19 cellular contexts compared by ENCODE assay signal in the genomic region with DNA sequence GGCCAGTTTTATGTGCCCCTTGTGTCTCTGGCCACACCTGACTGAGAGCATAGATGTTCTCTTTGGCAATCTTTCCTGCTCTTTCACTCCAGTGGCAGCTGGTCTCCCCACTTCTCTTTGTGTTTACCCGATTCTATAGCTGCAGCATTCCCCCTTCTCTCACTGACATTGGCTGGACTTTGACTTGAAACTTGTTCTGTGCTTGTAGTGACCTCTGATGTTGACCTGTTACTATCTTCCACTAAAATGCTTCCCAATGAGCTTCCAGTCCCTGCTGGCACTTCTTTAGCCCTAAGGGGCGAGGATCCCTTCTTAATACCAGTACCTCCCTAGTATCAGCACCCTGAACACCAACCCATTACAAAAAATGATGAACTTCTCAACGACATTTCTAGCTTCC.
"Had no signal": no experiment of that assay in that cellular context is flagged by ENCODE, and none has a peak within 500 bp of the region (broad histone marks: within the 10 kb centered on the region; RNA-seq: fewer than 3 reads in every experiment).

No MANE protein-coding gene starts in this region.

- H3K27me3 ChIP-seq: breast epithelium, neural progenitor cell, ovary, tibial nerve had no signal

- H3K4me1 ChIP-seq: breast epithelium, neural progenitor cell had no signal

- H3K4me3 Mint-ChIP-seq: activated naive CD8-positive, alpha-beta T cell treated with anti-CD3 and anti-CD28 coated beads, Interleukin-2, amount 50 U/mL, for 24 hours; activated T-helper 17 cell treated with anti-CD3 and anti-CD28 coated beads, Interleukin-2, amount 50 U/mL, for 72 hours; neural progenitor cell had no signal

- H3K9me3 ChIP-seq: breast epithelium, ovary, tibial nerve had no signal

- H3K36me3 ChIP-seq: breast epithelium, neural progenitor cell, ovary, tibial nerve had no signal

- H3K4me1 Mint-ChIP-seq: activated naive CD8-positive, alpha-beta T cell treated with anti-CD3 and anti-CD28 coated beads, Interleukin-2, amount 50 U/mL, for 24 hours; activated T-helper 17 cell treated with anti-CD3 and anti-CD28 coated beads, Interleukin-2, amount 50 U/mL, for 72 hours had no signal

- H3K36me3 Mint-ChIP-seq: neural progenitor cell had no signal

- DNase-seq: activated CD4-positive, alpha-beta T cell treated with anti-CD3 and anti-CD28 coated beads, Interleukin-2, amount 50 U/mL, for 48 hours; activated CD4-positive, CD25-positive, alpha-beta regulatory T cell treated with anti-CD3 and anti-CD28 coated beads, Interleukin-2, amount 50 U/mL, for 72 hours; activated naive CD4-positive, alpha-beta T cell treated with Interleukin-2 at 50 U/mL for 16 hours; activated naive CD8-positive, alpha-beta T cell treated with anti-CD3 and anti-CD28 coated beads, Interleukin-2, amount 50 U/mL, for 24 hours; aorta; kidney glomerular epithelial cell; midbrain; ovary; stimulated activated CD4-positive, alpha-beta T cell treated with anti-CD3 and anti-CD28 coated beads, Interleukin-4, amount 100 ng/mL, for 24 hours; stimulated activated naive CD4-positive, alpha-beta T cell; substantia nigra; T-helper 1 cell had no signal

- ATAC-seq: activated naive CD8-positive, alpha-beta T cell treated with anti-CD3 and anti-CD28 coated beads, Interleukin-2, amount 50 U/mL, for 24 hours; activated T-helper 17 cell treated with anti-CD3 and anti-CD28 coated beads, Interleukin-2, amount 50 U/mL, for 72 hours; esophagus mucosa; SK-N-SH treated with all-trans-retinoic acid at 6 μM for 48 hours had no signal

- H3K4me3 ChIP-seq: breast epithelium, lung, neural progenitor cell, ovary, tibial nerve had no signal

- H3K27ac ChIP-seq: neural progenitor cell, ovary had no signal

- H3K27ac Mint-ChIP-seq: activated naive CD8-positive, alpha-beta T cell treated with anti-CD3 and anti-CD28 coated beads, Interleukin-2, amount 50 U/mL, for 24 hours; activated T-helper 17 cell treated with anti-CD3 and anti-CD28 coated beads, Interleukin-2, amount 50 U/mL, for 72 hours; neural progenitor cell had no signal

- H3K9me3 Mint-ChIP-seq: activated naive CD8-positive, alpha-beta T cell treated with anti-CD3 and anti-CD28 coated beads, Interleukin-2, amount 50 U/mL, for 24 hours; activated T-helper 17 cell treated with anti-CD3 and anti-CD28 coated beads, Interleukin-2, amount 50 U/mL, for 72 hours; neural progenitor cell had no signal

- H3K27me3 Mint-ChIP-seq: activated naive CD8-positive, alpha-beta T cell treated with anti-CD3 and anti-CD28 coated beads, Interleukin-2, amount 50 U/mL, for 24 hours; activated T-helper 17 cell treated with anti-CD3 and anti-CD28 coated beads, Interleukin-2, amount 50 U/mL, for 72 hours had no signal
